Comparison of ENCODE assay signal across 8 cellular contexts in the genomic region with DNA sequence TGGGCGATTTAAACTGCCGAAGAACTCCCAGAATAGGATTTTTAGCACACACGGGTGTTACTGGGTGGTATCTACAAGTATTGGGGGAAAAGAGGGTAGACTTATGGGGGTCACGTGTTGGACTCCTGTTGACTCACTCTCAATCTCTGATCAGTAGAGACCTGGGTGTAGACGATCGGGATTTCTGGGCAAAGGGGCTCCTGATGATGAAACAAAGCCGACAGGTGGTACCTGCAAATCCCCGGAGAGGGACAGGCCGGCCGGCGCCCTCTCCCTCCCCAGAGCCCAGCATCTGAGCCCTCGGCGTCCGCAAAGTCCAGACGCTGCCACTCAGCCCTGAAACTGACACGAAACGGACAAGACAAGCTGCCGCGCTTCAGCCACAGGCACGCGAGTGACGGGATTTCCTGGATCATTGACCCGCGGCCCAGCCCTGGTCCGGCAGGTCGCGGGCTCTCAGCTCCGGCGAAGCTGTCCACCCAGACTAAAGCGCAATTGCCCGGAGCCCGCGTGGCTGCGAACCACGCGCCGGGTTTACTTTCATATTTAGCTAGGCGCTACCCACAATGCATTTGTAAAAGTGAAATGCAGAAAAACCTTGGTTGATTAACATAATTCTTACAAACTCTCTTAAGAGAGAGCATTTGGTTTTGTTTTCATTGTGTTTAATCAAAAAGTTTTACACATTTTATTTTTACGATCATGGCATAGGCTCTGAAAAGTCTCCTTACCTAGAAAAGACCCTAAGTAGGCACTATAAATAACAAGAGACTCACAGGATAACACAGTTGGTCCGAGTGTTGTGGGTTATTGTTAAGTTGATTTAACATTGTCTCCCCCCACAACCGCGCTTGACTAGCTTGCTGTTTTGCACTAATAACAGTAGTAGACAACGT. TPM values are rescaled to one million over a fixed set of nuclear protein-coding genes. Genes with fewer than 3 reads are reported as not detected.
DNase-seq lines count a peak whose midpoint lies in the region; ATAC-seq, FAIRE-seq and TF ChIP-seq lines count a peak whose summit lies in the region.

No MANE protein-coding gene starts in this region.

- H3K4me3 ChIP-seq in prostate gland: peak overlapping the region; percentile 55 to 60

- WGBS in prostate gland: under 1% methylated on average over 29 of the region's 43 CpGs

- TF ChIP-seq CTCF in GM13976 (IDR thresholded peaks at IDR 0.05; ENCODE audit: borderline replicate concordance, control extremely low read depth, extremely low read depth, insufficient read depth, missing control alignments) (no peak), prostate gland (IDR thresholded peaks at IDR 0.05) (no peak)

- peak; percentile 85 for DNase-seq in GM13976 (ENCODE audit: low spot score)
- peak; percentile 82 for DNase-seq in NCI-H146 (lab: John Stamatoyannopoulos, UW)
- DNase-seq in T-helper 1 cell: peak; percentile 40 to 79 (median 59)
- peak; percentile 68 for DNase-seq in amniotic stem cell (lab: John Stamatoyannopoulos, UW)
- DNase-seq in left ventricle myocardium superior: peak; percentile 89
- DNase-seq in prostate gland (ENCODE audit: low spot score): peak; percentile 69
- DNase-seq in urothelium cell line (ENCODE audit: low spot score): peak; percentile 18

- intact Hi-C loops in left ventricle myocardium superior (cut with micrococcal nuclease) (loop anchor here (2.0 kb wide), 1 partner anchor 56 kb away; a partner anchor contains a TSS), prostate gland (cut with DNase I) (loop anchor here (2.0 to 5.0 kb wide), 2 partner anchors 56 to 244 kb away; a partner anchor contains a TSS)

- no peaks in the 10 kb centered on the region for H3K27me3 ChIP-seq in prostate gland (replicated peaks; ENCODE audit: insufficient read depth)

- peak overlapping the region; percentile 77 to 83 for H3K27ac ChIP-seq in prostate gland

- FAIRE-seq in urothelium cell line (lab: Jason Lieb, UNC): no peak

- in situ Hi-C loops in GM13976 (cut with MboI; ENCODE audit: low sequenced_read_pairs, unreplicated experiment): no loop called here

- ATAC-seq in HG02763 (IDR thresholded peaks at IDR 0.05; ENCODE audit: unreplicated experiment) (peak; percentile 78), left ventricle myocardium superior (peak; percentile 98)

- H3K4me1 ChIP-seq in prostate gland (replicated peaks): no peaks in the 10 kb centered on the region

- no peaks in the 10 kb centered on the region for H3K9me3 ChIP-seq in prostate gland

- peak; percentile 41 for TF ChIP-seq POLR2A in prostate gland (IDR thresholded peaks at IDR 0.05)

- H3K36me3 ChIP-seq in prostate gland: no peaks in the 10 kb centered on the region

RNA-seq across cellular contexts. Expression of a gene that starts 56.9 kb away (rescaled TPM):
- 1.1 TPM for total RNA-seq in left ventricle myocardium superior
- total RNA-seq in prostate gland: 1 to 10 TPM; 2.3 to 8.6 TPM

Comparison
In these comparisons a context has a peak if more than half of its experiments do, and no peak if none do; other contexts are left out.
1. Peak in every context shown above with its lines: DNase-seq, ATAC-seq, H3K4me3 ChIP-seq and H3K27ac ChIP-seq.
2. DNase-seq: peak in every context shown above with its lines; median percentile 89 in left ventricle myocardium superior; 85 in GM13976; 82 in NCI-H146; 69 in prostate gland; 68 in amniotic stem cell; 59 in T-helper 1 cell; 18 in urothelium cell line.